Comparison of ENCODE assay signal across 8 cellular contexts in genomic region chr7:136272934-136273333, GRCh38.
"Had no signal": no experiment of that assay in that cellular context is flagged by ENCODE, and none has a peak within 500 bp of the region (broad histone marks: within the 10 kb centered on the region; RNA-seq: fewer than 3 reads in every experiment).

No MANE protein-coding gene starts in this region.

- H3K4me3 ChIP-seq: GM23338, K562 had no signal

- DNase-seq: H9, HCEC 1CT, IMR-90 had no signal

- H3K4me1 Mint-ChIP-seq: GM23338, H9 had no signal

- H3K4me2 ChIP-seq: GM23338 had no signal

- H3K27ac Mint-ChIP-seq: GM23338, H9 had no signal

- H3K4me3 Mint-ChIP-seq: GM23338, H9 had no signal

- H2AFZ ChIP-seq: GM23338 had no signal

- FAIRE-seq: H1, H54, HTR-8/SVneo, K562 had no signal
